ENCODE assay signal across 8 cellular contexts in genomic region chr18:47150824-47151366, GRCh38. TPM values are rescaled to one million over a fixed set of nuclear protein-coding genes. Genes with fewer than 3 reads are reported as not detected.
A peak's percentile ranks its signal among the peaks of the same experiment; 100 is the strongest.
DNase-seq lines count a peak whose midpoint lies in the region; ATAC-seq and TF ChIP-seq lines count a peak whose summit lies in the region.

No MANE protein-coding gene starts in this region.

- H3K4me1 ChIP-seq in Caco-2 (no peaks in the 10 kb centered on the region), MM.1S (ENCODE audit: low read length) (0 out of 2 replicates have a peak, but pooled peaks cover 4% of the 10 kb centered on the region), body of pancreas (peaks cover 28% of the 10 kb centered on the region), stomach smooth muscle (ENCODE audit: control insufficient read depth, insufficient read depth, low read length) (peaks cover 13% of the 10 kb centered on the region)

- peak overlapping the region; percentile 92 for H3K27ac Mint-ChIP-seq in Caco-2 (ENCODE audit: unreplicated experiment)

- H3K4me3 ChIP-seq in Caco-2 (ENCODE audit: low read depth, low read length) (peak overlapping the region; percentile 69), MM.1S (ENCODE audit: low read length) (peak overlapping the region; percentile 95), body of pancreas (peak overlapping the region; percentile 23 to 81), stomach smooth muscle (ENCODE audit: low read length in 2 of 2) (peak overlapping the region; percentile 94 to 96)

- H3F3A ChIP-seq in MM.1S (ENCODE audit: insufficient read depth, low read length) = no peaks in the 10 kb centered on the region

- no TSS peak for BruUV-seq in Caco-2 (replicated peaks; lab: Mats Ljungman, UMichigan)

- peak overlapping the region; percentile 83 for H3K4me3 Mint-ChIP-seq in Caco-2 (ENCODE audit: unreplicated experiment)

- peaks cover 39% of the 10 kb centered on the region for H3K79me2 ChIP-seq in MM.1S (ENCODE audit: low read length)

- H4K20me1 ChIP-seq in MM.1S (ENCODE audit: insufficient read depth, low read length) = no peaks in the 10 kb centered on the region

- POLR2A ChIA-PET in Caco-2 (lab: Charles Lee) = no interaction called here

- H3K27me3 Mint-ChIP-seq in Caco-2 (ENCODE audit: insufficient read depth, unreplicated experiment) = no peaks in the 10 kb centered on the region

- no peaks in the 10 kb centered on the region for H3K27me3 ChIP-seq in Caco-2 (replicated peaks; ENCODE audit: control insufficient read depth, insufficient read depth, low read length)
- H3K27me3 ChIP-seq in MM.1S (replicated peaks; ENCODE audit: insufficient read depth, low read length) = no peaks in the 10 kb centered on the region
- H3K27me3 ChIP-seq in body of pancreas = no peaks in the 10 kb centered on the region
- H3K27me3 ChIP-seq in stomach smooth muscle (ENCODE audit: control insufficient read depth in 1 of 2, insufficient read depth in 2 of 2, low read length in 2 of 2) = no peaks in the 10 kb centered on the region

- H3K9me2 ChIP-seq in MM.1S (replicated peaks; ENCODE audit: insufficient read depth, low read length) = no peaks in the 10 kb centered on the region

- no peak for TF ChIP-seq POLR2A in body of pancreas (IDR thresholded peaks at IDR 0.05)

- 2 to 3% methylated on average over 13 of the region's 13 CpGs for WGBS in body of pancreas, 2 donors

- H3K9me3 ChIP-seq in Caco-2 = no peaks in the 10 kb centered on the region
- H3K9me3 ChIP-seq in MM.1S (replicated peaks; ENCODE audit: insufficient read depth, low read length) = no peaks in the 10 kb centered on the region
- H3K9me3 ChIP-seq in body of pancreas = no peaks in the 10 kb centered on the region
- no peaks in the 10 kb centered on the region for H3K9me3 ChIP-seq in stomach smooth muscle (ENCODE audit: control insufficient read depth in 2 of 2, low read length in 2 of 2)

- peak in 1 of 2 experiments; percentile 1 for DNase-seq in Caco-2
- peak; percentile 20 for DNase-seq in MM.1S
- peak in 3 of 4 donors; percentile 18 to 23 (median 19) for DNase-seq in body of pancreas
- peak; percentile 3 for DNase-seq in kidney tubule cell (ENCODE audit: low spot score)
- no peak for DNase-seq in putamen (ENCODE audit: low spot score)
- DNase-seq in Ammon's horn (ENCODE audit: low spot score) = no peak

- peaks cover 6% of the 10 kb centered on the region for H3K36me3 Mint-ChIP-seq in Caco-2 (ENCODE audit: insufficient read depth, unreplicated experiment)

- peak overlapping the region; percentile 99 for H2AFZ ChIP-seq in MM.1S (ENCODE audit: low read length)

- H3K9me3 Mint-ChIP-seq in Caco-2 (ENCODE audit: unreplicated experiment) = no peaks in the 10 kb centered on the region

- H3K4me2 ChIP-seq in MM.1S (ENCODE audit: low read depth, low read length) = peak overlapping the region; percentile 96

- TF ChIP-seq CTCF in Caco-2 (IDR thresholded peaks at IDR 0.05; ENCODE audit: insufficient read depth in 1 of 2, low read depth in 1 of 2, low read length in 1 of 2, severe bottlenecking in 1 of 2, unreplicated experiment in 1 of 2) (no peak), MM.1S (IDR thresholded peaks at IDR 0.05; ENCODE audit: low read length) (no peak), body of pancreas (IDR thresholded peaks at IDR 0.05) (no peak)

- peak overlapping the region; percentile 81 for H3K9ac ChIP-seq in MM.1S (ENCODE audit: low read length)
- H3K9ac ChIP-seq in stomach smooth muscle (ENCODE audit: low read length in 2 of 2) = peak overlapping the region; percentile 96 to 97

- H3K27ac ChIP-seq in MM.1S (ENCODE audit: low read length) = peak overlapping the region; percentile 65; the same call in 1 of the 2 replicates
- H3K27ac ChIP-seq in body of pancreas = peak overlapping the region; percentile 70 to 89 (median 86)
- H3K27ac ChIP-seq in stomach smooth muscle (ENCODE audit: low read length) = peak overlapping the region; percentile 91

- peak; percentile 24 for ATAC-seq in GM21528 (IDR thresholded peaks at IDR 0.05; ENCODE audit: low FRiP score, unreplicated experiment)
- peak; percentile 34 for ATAC-seq in body of pancreas

- intact Hi-C loops in Caco-2 (cut with micrococcal nuclease; ENCODE audit: unreplicated experiment) = loop anchor here (1.0 kb wide), 1 partner anchor 25 kb away; the partner anchor contains the start of gene IER3IP1
- intact Hi-C loops in body of pancreas (cut with DNase I) = no loop called here

- H3K36me3 ChIP-seq in Caco-2 (ENCODE audit: control insufficient read depth, insufficient read depth, low read length) (no peaks in the 10 kb centered on the region), MM.1S (replicated peaks; ENCODE audit: insufficient read depth, low read length) (no peaks in the 10 kb centered on the region; the same call in 1 of the 2 replicates), body of pancreas (replicated peaks in 1 of 2; ENCODE audit: insufficient read depth in 1 of 2, low read depth in 2 of 2) (peaks cover 0 to 1% of the 10 kb centered on the region in 2 donors), stomach smooth muscle (ENCODE audit: control insufficient read depth in 2 of 2, insufficient read depth in 2 of 2, low read length in 2 of 2) (no peaks in the 10 kb centered on the region)

- CTCF ChIA-PET in Caco-2 (lab: Charles Lee) = interaction anchor here (0.5 kb wide), 1 partner anchor 9 kb away, joined by 3 read pairs; no protein-coding TSS in a partner anchor

- peaks cover 21% of the 10 kb centered on the region for H3K4me1 Mint-ChIP-seq in Caco-2 (ENCODE audit: low read depth, unreplicated experiment)

RNA-seq across cellular contexts. Expression of gene HDHD2, which starts 0.6 kb away (rescaled TPM):
- total RNA-seq in Caco-2 (2022) = 14.7 and 15.5 TPM in 2 replicates
- 10 to 100 TPM; 22.8 to 24.1 TPM for total RNA-seq in body of pancreas

RNA-seq across cellular contexts. Expression of gene IER3IP1, which starts 25.3 kb away (rescaled TPM):
- total RNA-seq in Caco-2 (2022) (5.0 and 5.9 TPM in 2 replicates), body of pancreas (1 to 10 TPM; 5.6 to 8.0 TPM)

Comparison
In these comparisons a context has a peak if more than half of its experiments do, and no peak if none do; other contexts are left out.
1. DNase-seq: peak in MM.1S (single experiment), body of pancreas (3 of 4) and kidney tubule cell (single experiment); none in putamen (single experiment) and Ammon's horn (single experiment).
2. Peak in every context shown above with its lines, with median percentiles within 50 percentile points of each other: H3K4me3 ChIP-seq and H3K27ac ChIP-seq.